Comparison of ENCODE assay signal across 9 cellular contexts in genomic region chr2:200786826-200787225, GRCh38. TPM values are rescaled to one million over a fixed set of nuclear protein-coding genes. Genes with fewer than 3 reads are reported as not detected.
DNase-seq lines count a peak whose midpoint lies in the region; ATAC-seq, FAIRE-seq and TF ChIP-seq lines count a peak whose summit lies in the region.
"Had no signal": no experiment of that assay in that cellular context is flagged by ENCODE, and none has a peak within 500 bp of the region (broad histone marks: within the 10 kb centered on the region; RNA-seq: fewer than 3 reads in every experiment).

No MANE protein-coding gene starts in this region.

- H3K9me3 ChIP-seq in kidney (ENCODE audit: control insufficient read depth in 1 of 2, low read length in 2 of 2) = no peaks in the 10 kb centered on the region

- intact Hi-C loops in kidney (cut with DNase I) = no loop called here

- no peak overlapping the region for H3K4me3 ChIP-seq in kidney (ENCODE audit: low read length in 2 of 2)

- H3K4me1 ChIP-seq in kidney (ENCODE audit: control insufficient read depth in 1 of 2, insufficient read depth in 1 of 2, low read depth in 1 of 2, low read length in 2 of 2) = peaks cover 9 to 11% of the 10 kb centered on the region in 2 donors

- no peak for FAIRE-seq in kidney (lab: Jason Lieb, UNC)

- H3K27ac ChIP-seq in kidney (ENCODE audit: low read depth in 2 of 2, low read length in 2 of 2) = no peak overlapping the region

- no peak for TF ChIP-seq CTCF in omental fat pad (IDR thresholded peaks at IDR 0.05)
- TF ChIP-seq CTCF in kidney (IDR thresholded peaks at IDR 0.05; ENCODE audit: borderline replicate concordance, extremely low read depth, insufficient read depth) = no peak

- H3K36me3 ChIP-seq in kidney (ENCODE audit: control insufficient read depth in 1 of 2, insufficient read depth in 2 of 2, low read length in 2 of 2) = no peaks in the 10 kb centered on the region

- ATAC-seq in omental fat pad (ENCODE audit: low FRiP score) (peak; percentile 55), HG03196 (IDR thresholded peaks at IDR 0.05; ENCODE audit: unreplicated experiment) (no peak)

- H3K9ac ChIP-seq in kidney (ENCODE audit: low read length in 2 of 2) = no peak overlapping the region

- DNase-seq in EH (ENCODE audit: low read depth) (peak; percentile 87), NCI-H774 (lab: John Stamatoyannopoulos, UW) (peak; percentile 83), dermis blood vessel endothelial cell (peak; percentile 91), omental fat pad (ENCODE audit: low spot score) (no peak), kidney (no peak)
- no peak for DNase-seq in stimulated activated CD4-positive, alpha-beta T cell treated with anti-CD3 and anti-CD28 coated beads, Interleukin-15, amount 100 ng/mL, for 24 hours
- no peak for DNase-seq in stimulated activated CD4-positive, alpha-beta T cell treated with anti-CD3 and anti-CD28 coated beads, Interleukin-4, amount 100 ng/mL, for 4 hours
- DNase-seq: activated gamma-delta T cell had no signal

RNA-seq across cellular contexts. Expression of gene BZW1, which starts 24.9 kb away (rescaled TPM):
- total RNA-seq in dermis blood vessel endothelial cell = 510 and 784 TPM in 2 replicates
- 100 to 1,000 TPM; 248 to 368 (median 315) TPM for total RNA-seq in omental fat pad
- total RNA-seq in kidney = 188 TPM
- 50.5 TPM for polyA plus RNA-seq in kidney (ENCODE audit: insufficient read depth, low read depth, low replicate concordance)

Comparison
In these comparisons a context has a peak if more than half of its experiments do, and no peak if none do; other contexts are left out.
1. DNase-seq: peak in EH (single experiment), NCI-H774 (single experiment) and dermis blood vessel endothelial cell (single experiment); none in omental fat pad (single experiment), stimulated activated CD4-positive, alpha-beta T cell treated with anti-CD3 and anti-CD28 coated beads, Interleukin-15, amount 100 ng/mL, for 24 hours (single experiment), kidney (single experiment) and stimulated activated CD4-positive, alpha-beta T cell treated with anti-CD3 and anti-CD28 coated beads, Interleukin-4, amount 100 ng/mL, for 4 hours (0 of 2).